8 cellular contexts compared by ENCODE assay signal in genomic region chr11:64269380-64270234, GRCh38. TPM values are rescaled to one million over a fixed set of nuclear protein-coding genes. Genes with fewer than 3 reads are reported as not detected.
A peak's percentile ranks its signal among the peaks of the same experiment; 100 is the strongest.
DNase-seq lines count a peak whose midpoint lies in the region; ATAC-seq and TF ChIP-seq lines count a peak whose summit lies in the region.

No MANE protein-coding gene starts in this region.

- H3K36me3 ChIP-seq in SK-N-MC (ENCODE audit: insufficient read depth, low read length), result peaks cover 4% of the 10 kb centered on the region; the same call in 1 of the 2 replicates

- peak; percentile 62 for ATAC-seq in HG02588 (IDR thresholded peaks at IDR 0.05; ENCODE audit: unreplicated experiment)

- peak overlapping the region; percentile 80 for H3K4me3 ChIP-seq in SK-N-MC

- peak overlapping the region; percentile 92 for H3K9ac ChIP-seq in SK-N-MC (ENCODE audit: insufficient read length)

- H3K4me1 Mint-ChIP-seq in activated naive CD4-positive, alpha-beta T cell treated with anti-CD3 and anti-CD28 coated beads, Interleukin-2, amount 50 U/mL, for 24 hours, result peaks cover 13% of the 10 kb centered on the region

- H3K9me3 ChIP-seq in SK-N-MC (ENCODE audit: low read depth, low read length), result no peaks in the 10 kb centered on the region

- CTCF ChIA-PET in GM10248 (lab: Yijun Ruan, JAX), result interaction anchor here (0.6 to 15.3 kb wide), 8 partner anchors 14 to 65 kb away, joined by 3 to 164 read pairs (median 4); partner anchors contain the start of genes CATSPERZ, ESRRA, FERMT3 and NUDT22

- H3K27me3 Mint-ChIP-seq in activated naive CD4-positive, alpha-beta T cell treated with anti-CD3 and anti-CD28 coated beads, Interleukin-2, amount 50 U/mL, for 24 hours, result no peaks in the 10 kb centered on the region

- no peaks in the 10 kb centered on the region for H3K36me3 Mint-ChIP-seq in activated naive CD4-positive, alpha-beta T cell treated with anti-CD3 and anti-CD28 coated beads, Interleukin-2, amount 50 U/mL, for 24 hours

- POLR2A ChIA-PET in GM10248 (lab: Yijun Ruan, JAX), result interaction anchor here (0.8 to 2.2 kb wide), 7 partner anchors 10 to 63 kb away, joined by 4 to 8 read pairs (median 5); partner anchors contain the start of genes BAD, FERMT3, FKBP2 and PRDX5

- H3K9me3 Mint-ChIP-seq in activated naive CD4-positive, alpha-beta T cell treated with anti-CD3 and anti-CD28 coated beads, Interleukin-2, amount 50 U/mL, for 24 hours, result no peaks in the 10 kb centered on the region

- H3K27ac Mint-ChIP-seq in activated naive CD4-positive, alpha-beta T cell treated with anti-CD3 and anti-CD28 coated beads, Interleukin-2, amount 50 U/mL, for 24 hours, result peak overlapping the region; percentile 97

- no peak for TF ChIP-seq CTCF in GM10248 (IDR thresholded peaks at IDR 0.05; ENCODE audit: control extremely low read depth, extremely low read depth, low read depth, missing control alignments)

- H3K4me3 Mint-ChIP-seq in activated naive CD4-positive, alpha-beta T cell treated with anti-CD3 and anti-CD28 coated beads, Interleukin-2, amount 50 U/mL, for 24 hours, result peak overlapping the region; percentile 97

- peak; percentile 91 for DNase-seq in GM10248 (ENCODE audit: extremely low spot score)
- DNase-seq in NCI-H1048 (lab: John Stamatoyannopoulos, UW), result peak; percentile 98
- DNase-seq in SK-N-MC (ENCODE audit: low read depth, low spot score), result peak; percentile 98
- DNase-seq in glomerular endothelial cell (ENCODE audit: extremely low read depth, low read depth, low spot score), result peak; percentile 95
- peak; percentile 99 for DNase-seq in occipital lobe (lab: John Stamatoyannopoulos, UW)

- peak overlapping the region; percentile 95 for H3K27ac ChIP-seq in SK-N-MC
- H3K27ac ChIP-seq in temporal lobe (ENCODE audit: low read depth, low read length), result peak overlapping the region; percentile 99

RNA-seq across cellular contexts. Expression of gene BAD, which starts 14.9 kb away (rescaled TPM):
- total RNA-seq in glomerular endothelial cell, result 121 and 150 TPM in 2 replicates
- total RNA-seq in occipital lobe, result 28.2 TPM
- total RNA-seq in temporal lobe, result 35.9 TPM

RNA-seq across cellular contexts. Expression of gene GPR137, which starts 16.0 kb away (rescaled TPM):
- 28.1 and 41.5 TPM in 2 replicates for total RNA-seq in glomerular endothelial cell
- total RNA-seq in occipital lobe, result 9.7 TPM
- total RNA-seq in temporal lobe, result 8.1 TPM

RNA-seq across cellular contexts. Expression of gene PLCB3, which starts 18.3 kb away (rescaled TPM):
- 62.2 and 78.0 TPM in 2 replicates for total RNA-seq in glomerular endothelial cell
- total RNA-seq in occipital lobe, result 9.2 TPM
- 3.7 TPM for total RNA-seq in temporal lobe

RNA-seq across cellular contexts. Expression of gene KCNK4, which starts 21.5 kb away (rescaled TPM):
- not detected in 2 replicates for total RNA-seq in glomerular endothelial cell
- total RNA-seq in occipital lobe, result 3.0 TPM
- 1.5 TPM for total RNA-seq in temporal lobe

RNA-seq across cellular contexts. Expression of gene PPP1R14B, which starts 22.9 kb away (rescaled TPM):
- total RNA-seq in glomerular endothelial cell (316 and 365 TPM in 2 replicates), occipital lobe (74.2 TPM), temporal lobe (60.7 TPM)

Comparison
In these comparisons a context has a peak if more than half of its experiments do, and no peak if none do; other contexts are left out.
1. Peak in every context shown above with its lines: DNase-seq, ATAC-seq, H3K4me3 ChIP-seq and H3K27ac ChIP-seq.